Comparison of ENCODE assay signal across 8 cellular contexts in the genomic region with DNA sequence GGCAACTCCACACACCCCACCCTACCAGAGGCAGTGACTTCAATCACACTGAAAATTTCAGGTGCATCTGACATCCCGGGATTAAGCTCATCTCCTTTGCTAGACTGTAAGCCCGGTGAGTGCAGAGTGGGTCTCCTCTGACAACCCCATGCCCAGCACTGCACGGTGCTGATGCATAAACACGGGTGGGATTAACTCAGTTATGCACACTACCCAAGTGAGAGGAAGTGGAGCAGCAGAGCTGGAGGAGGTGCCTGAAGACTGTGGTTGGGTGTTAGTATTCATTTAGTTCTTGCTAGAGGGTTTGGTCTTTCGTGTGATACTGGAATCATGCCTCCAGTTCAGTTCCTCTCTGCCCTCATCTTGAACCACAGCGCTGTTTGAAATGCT. TPM values are rescaled to one million over a fixed set of nuclear protein-coding genes. Genes with fewer than 3 reads are reported as not detected.
DNase-seq lines count a peak whose midpoint lies in the region; TF ChIP-seq lines count a peak whose summit lies in the region.

No MANE protein-coding gene starts in this region.

- no peak overlapping the region for H3K9ac ChIP-seq in HUES6 (ENCODE audit: low read length)
- no peak overlapping the region for H3K9ac ChIP-seq in smooth muscle cell (ENCODE audit: low read depth)

- H3K9me3 ChIP-seq in HUES6 (ENCODE audit: control insufficient read depth, insufficient read depth, low read depth, low read length) (no peaks in the 10 kb centered on the region), smooth muscle cell (replicated peaks; ENCODE audit: low read depth) (no peaks in the 10 kb centered on the region)

- WGBS in smooth muscle cell (ENCODE audit: low lambda C conversion rate), result 39% methylated on average over 6 of the region's 6 CpGs

- H3K4me3 ChIP-seq in HUES6 (ENCODE audit: low read depth, low read length) (peak overlapping the region; percentile 39; the same call in 1 of the 2 replicates), epithelial cell of proximal tubule (ENCODE audit: low read depth, low read length) (peak overlapping the region; percentile 39), smooth muscle cell (no peak overlapping the region)

- no peaks in the 10 kb centered on the region for H3K79me2 ChIP-seq in smooth muscle cell (ENCODE audit: low read depth)

- H3K4me1 ChIP-seq in HUES6 (ENCODE audit: control insufficient read depth, insufficient read depth, low read length) (peaks cover 15% of the 10 kb centered on the region), smooth muscle cell (ENCODE audit: low read depth) (peaks cover 8% of the 10 kb centered on the region)

- DNase-seq in NCI-H2171 treated with DMSO at 0.1 percent for 48 hours (lab: John Stamatoyannopoulos, UW) (peak; percentile 6), NCI-H2171 (lab: John Stamatoyannopoulos, UW) (no peak), epithelial cell of proximal tubule (ENCODE audit: low read depth) (no peak), smooth muscle cell (lab: John Stamatoyannopoulos, UW; ENCODE audit: unreplicated experiment) (no peak), AG20443 (ENCODE audit: low spot score) (no peak), DMS 273 (lab: John Stamatoyannopoulos, UW; ENCODE audit: unreplicated experiment) (no peak)

- H3K27ac ChIP-seq in HUES6 (ENCODE audit: low read depth, low read length), result no peak overlapping the region
- peak overlapping the region; percentile 47 for H3K27ac ChIP-seq in VCaP
- no peak overlapping the region for H3K27ac ChIP-seq in smooth muscle cell (ENCODE audit: low read depth)

- peaks cover 9% of the 10 kb centered on the region for H3F3A ChIP-seq in smooth muscle cell (ENCODE audit: low read depth)

- H2AFZ ChIP-seq in smooth muscle cell (ENCODE audit: low read depth), result no peak overlapping the region

- peak overlapping the region; percentile 61 for H3K4me2 ChIP-seq in smooth muscle cell

- no peaks in the 10 kb centered on the region for H3K36me3 ChIP-seq in HUES6 (ENCODE audit: control insufficient read depth, insufficient read depth, low read length)
- no peaks in the 10 kb centered on the region for H3K36me3 ChIP-seq in smooth muscle cell (ENCODE audit: low read depth)

- no peaks in the 10 kb centered on the region for H4K20me1 ChIP-seq in smooth muscle cell (ENCODE audit: low read depth)

- TF ChIP-seq CTCF in VCaP (conservative IDR thresholded peaks at IDR 0.05), result no peak
- no peak for TF ChIP-seq CTCF in epithelial cell of proximal tubule (conservative IDR thresholded peaks at IDR 0.05; ENCODE audit: low read depth, low read length)
- TF ChIP-seq CTCF in smooth muscle cell (IDR thresholded peaks at IDR 0.05; ENCODE audit: borderline replicate concordance, insufficient read depth, poor library complexity, severe bottlenecking), result no peak

- H3K27me3 ChIP-seq in HUES6 (ENCODE audit: control insufficient read depth, insufficient read depth, low read length), result peaks cover 19% of the 10 kb centered on the region
- no peaks in the 10 kb centered on the region for H3K27me3 ChIP-seq in smooth muscle cell (ENCODE audit: low read depth)

RNA-seq across cellular contexts. Expression of a gene that starts 6.5 kb away (rescaled TPM):
- total RNA-seq in epithelial cell of proximal tubule (25.5 and 58.5 TPM in 2 replicates), smooth muscle cell (16.6 and 19.9 TPM in 2 replicates)
- 16.6 and 17.7 TPM in 2 replicates for polyA plus RNA-seq in smooth muscle cell

RNA-seq across cellular contexts. Expression of a gene that starts 20.9 kb away (rescaled TPM):
- total RNA-seq in epithelial cell of proximal tubule, result 0.23 and 0.43 TPM in 2 replicates
- 0.63 TPM in 2 replicates for total RNA-seq in smooth muscle cell
- 1.2 and 1.5 TPM in 2 replicates for polyA plus RNA-seq in smooth muscle cell

RNA-seq across cellular contexts. Expression of a gene that starts 38.8 kb away (rescaled TPM):
- total RNA-seq in epithelial cell of proximal tubule (29.5 and 50.4 TPM in 2 replicates), smooth muscle cell (33.6 and 35.2 TPM in 2 replicates)
- polyA plus RNA-seq in smooth muscle cell, result 62.8 and 64.8 TPM in 2 replicates

RNA-seq across cellular contexts. Expression of a gene that starts 43.3 kb away (rescaled TPM):
- total RNA-seq in epithelial cell of proximal tubule, result 1.2 and 4.0 TPM in 2 replicates
- total RNA-seq in smooth muscle cell, result 13.1 and 19.3 TPM in 2 replicates
- 20.7 and 38.3 TPM in 2 replicates for polyA plus RNA-seq in smooth muscle cell

RNA-seq across cellular contexts. Expression of a gene that starts 51.1 kb away (rescaled TPM):
- total RNA-seq in epithelial cell of proximal tubule, result 1.4 and 3.6 TPM in 2 replicates
- total RNA-seq in smooth muscle cell, result 1.3 and 2.0 TPM in 2 replicates
- 1.6 and 1.9 TPM in 2 replicates for polyA plus RNA-seq in smooth muscle cell
